8 cellular contexts compared by ENCODE assay signal in genomic region chr7:158829342-158830210, GRCh38. TPM values are rescaled to one million over a fixed set of nuclear protein-coding genes. Genes with fewer than 3 reads are reported as not detected.
DNase-seq lines count a peak whose midpoint lies in the region; ATAC-seq and TF ChIP-seq lines count a peak whose summit lies in the region.

ESYT2 (minus strand) TSS chr7:158829509; CDS start chr7:158829418, 91 bp downstream.

- DNase-seq in NCI-H1105 (lab: John Stamatoyannopoulos, UW) = peak; percentile 94
- peak; percentile 98 for DNase-seq in activated naive CD8-positive, alpha-beta T cell treated with anti-CD3 and anti-CD28 coated beads, Interleukin-2, amount 50 U/mL, for 16 hours (ENCODE audit: low read depth, low spot score)
- peak; percentile 100 for DNase-seq in Right ventricle myocardium superior
- peak; percentile 98 to 100 (median 100) for DNase-seq in posterior cingulate gyrus
- peak; percentile 98 to 100 for DNase-seq in upper lobe of left lung

- peak in 2 of 4 donors; percentile 54 to 92 for TF ChIP-seq EP300 in upper lobe of left lung (IDR thresholded peaks at IDR 0.05)

- intact Hi-C loops in Right ventricle myocardium superior (cut with DNase I) (loop anchor here (5.0 kb wide), 1 partner anchor 47 kb away; no protein-coding TSS in a partner anchor), posterior cingulate gyrus (cut with DNase I) (loop anchor here (1.0 kb wide), 2 partner anchors 27 to 124 kb away; partner anchors contain the start of gene DYNC2I1)

- peaks cover 17 to 26% (median 19%) of the 10 kb centered on the region in 4 donors for H3K4me1 ChIP-seq in upper lobe of left lung

- peak; percentile 81 to 99 (median 98) for TF ChIP-seq POLR2A in upper lobe of left lung (IDR thresholded peaks at IDR 0.05)

- H3K27me3 ChIP-seq in SU-DHL-6 (ENCODE audit: low read length) (no peaks in the 10 kb centered on the region), upper lobe of left lung (no peaks in the 10 kb centered on the region)

- no peaks in the 10 kb centered on the region; the same call in 1 of the 2 replicates for H4K20me1 ChIP-seq in SU-DHL-6 (ENCODE audit: low read depth, low read length)

- H3K9me2 ChIP-seq in SU-DHL-6 (replicated peaks; ENCODE audit: insufficient read depth, low read length) = no peaks in the 10 kb centered on the region

- 1% methylated on average over 13 to 35 of the region's 120 CpGs for WGBS in upper lobe of left lung, 2 donors

- peak within 1 kb of the TSS; percentile 74 for H3K4me2 ChIP-seq in SU-DHL-6 (ENCODE audit: low read depth, low read length, poor library complexity, severe bottlenecking)

- H3K9me3 ChIP-seq in SU-DHL-6 (ENCODE audit: insufficient read depth, low read length) (no peaks in the 10 kb centered on the region), upper lobe of left lung (no peaks in the 10 kb centered on the region)

- H3K79me2 ChIP-seq in SU-DHL-6 (ENCODE audit: insufficient read depth, low read length) = peaks cover 15% of the 10 kb centered on the region

- peak; percentile 24; the same call in 1 of the 3 replicates for TF ChIP-seq CTCF in GM12872 (IDR thresholded peaks at IDR 0.05; ENCODE audit: insufficient read depth, low read depth, low read length)
- no peak for TF ChIP-seq CTCF in SU-DHL-6 (IDR thresholded peaks at IDR 0.05; ENCODE audit: insufficient read depth, low read length, poor library complexity, severe bottlenecking)
- peak in 4 of 6 experiments; percentile 30 to 51 (median 46) for TF ChIP-seq CTCF in upper lobe of left lung (IDR thresholded peaks at IDR 0.05)

- peak within 1 kb of the TSS; percentile 67 for H3K27ac ChIP-seq in SU-DHL-6 (ENCODE audit: low read depth, low read length)
- peak within 1 kb of the TSS; percentile 96 to 100 (median 98) for H3K27ac ChIP-seq in upper lobe of left lung

- H3K4me3 ChIP-seq in SU-DHL-6 (ENCODE audit: insufficient read depth, low read length, poor library complexity, severe bottlenecking) (peak within 1 kb of the TSS; percentile 78), upper lobe of left lung (peak within 1 kb of the TSS; percentile 86 to 93 (median 88))

- H3K36me3 ChIP-seq in SU-DHL-6 (ENCODE audit: low read length) = no peaks in the 10 kb centered on the region
- H3K36me3 ChIP-seq in upper lobe of left lung = peaks cover 0 to 14% (median 0%) of the 10 kb centered on the region in 4 donors

- peak within 1 kb of the TSS; percentile 84 for H2AFZ ChIP-seq in SU-DHL-6 (ENCODE audit: low read depth, low read length, severe bottlenecking)

- ATAC-seq in HG02642 (IDR thresholded peaks at IDR 0.05; ENCODE audit: poor library complexity, unreplicated experiment) = peak; percentile 87
- peak; percentile 94 for ATAC-seq in Right ventricle myocardium superior (ENCODE audit: poor library complexity)
- ATAC-seq in upper lobe of left lung (ENCODE audit: low FRiP score in 2 of 2) = peak; percentile 96 to 97

- peak within 1 kb of the TSS; percentile 87 for H3K9ac ChIP-seq in SU-DHL-6 (ENCODE audit: low read length)

- H3F3A ChIP-seq in SU-DHL-6 (ENCODE audit: insufficient read depth) = no peaks in the 10 kb centered on the region; the same call in 1 of the 2 replicates

RNA-seq across cellular contexts. Expression of gene ESYT2, which starts in this region (rescaled TPM):
- total RNA-seq in Right ventricle myocardium superior (43.8 TPM), upper lobe of left lung (100 to 1,000 TPM in 2 of 6 donors, 10 to 100 TPM in 4; 60.7 to 115 (median 74.7) TPM)

Comparison
In these comparisons a context has a peak if more than half of its experiments do, and no peak if none do; other contexts are left out.
1. Peak in every context shown above with its lines: DNase-seq, ATAC-seq, H3K4me3 ChIP-seq and H3K27ac ChIP-seq.